Comparison of ENCODE assay signal across 13 cellular contexts in the genomic region with DNA sequence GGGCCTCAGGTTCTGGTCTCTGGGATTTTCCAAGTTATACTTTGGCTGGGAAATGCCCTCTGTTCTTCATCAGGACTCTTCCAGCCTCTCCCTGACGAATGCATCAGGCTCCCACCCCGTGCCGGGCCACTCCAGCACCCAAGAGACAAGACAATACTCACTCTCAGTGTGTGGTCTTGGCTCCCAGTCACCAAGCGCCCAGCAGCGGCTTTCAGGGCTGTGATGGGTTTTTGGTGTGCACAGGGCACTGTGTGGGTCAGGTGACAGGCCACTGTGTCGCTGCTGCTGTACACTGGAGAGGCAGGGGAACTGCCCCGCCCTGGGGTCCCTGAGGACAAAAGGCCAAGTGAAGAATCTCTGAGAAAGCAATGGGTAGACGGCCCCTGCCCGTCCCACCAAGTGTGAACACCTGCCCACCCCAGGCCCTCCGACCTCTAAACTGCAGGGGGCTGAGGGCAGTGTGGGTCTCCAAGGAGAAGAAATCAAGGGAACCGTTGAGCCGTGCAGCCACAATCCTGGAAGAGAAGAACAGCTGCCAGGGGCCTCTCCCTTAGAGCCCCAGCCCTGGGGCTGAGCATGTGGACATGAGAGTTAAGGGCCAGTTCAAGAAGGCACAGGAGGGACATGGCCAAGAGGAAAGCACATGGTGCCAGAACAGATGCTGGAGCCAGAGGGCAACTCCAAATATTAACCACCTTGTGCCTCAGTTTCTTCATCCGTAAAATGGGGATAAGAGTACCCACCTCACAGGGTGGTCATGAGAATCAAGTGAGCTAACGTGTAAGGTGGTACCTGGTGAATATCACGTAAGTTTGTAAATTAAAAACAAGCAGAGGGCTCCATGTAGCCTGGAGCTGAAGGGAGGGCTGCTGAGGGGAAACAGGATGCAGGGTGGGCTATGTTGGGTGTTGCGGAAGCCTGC. TPM values are rescaled to one million over a fixed set of nuclear protein-coding genes. Genes with fewer than 3 reads are reported as not detected.
DNase-seq lines count a peak whose midpoint lies in the region; ATAC-seq and TF ChIP-seq lines count a peak whose summit lies in the region.
"Had no signal": no experiment of that assay in that cellular context is flagged by ENCODE, and none has a peak within 500 bp of the region (broad histone marks: within the 10 kb centered on the region; RNA-seq: fewer than 3 reads in every experiment).

No MANE protein-coding gene starts in this region.

- no peak overlapping the region for H3K4me3 ChIP-seq in CD8-positive, alpha-beta memory T cell (ENCODE audit: low read length)

- H3K9me3 ChIP-seq in CD8-positive, alpha-beta memory T cell (ENCODE audit: low read length), result no peaks in the 10 kb centered on the region

- POLR2A ChIA-PET in CD8-positive, alpha-beta memory T cell (lab: Charles Lee), result no interaction called here

- intact Hi-C loops in posterior vena cava (cut with DNase I), result no loop called here

- H3K4me1 ChIP-seq in CD8-positive, alpha-beta memory T cell (ENCODE audit: insufficient read depth, low read length), result no peaks in the 10 kb centered on the region
- H3K4me1 ChIP-seq: parathyroid adenoma had no signal

- peaks cover 26% of the 10 kb centered on the region for H3K36me3 ChIP-seq in CD8-positive, alpha-beta memory T cell (ENCODE audit: insufficient read depth, low read length)

- CTCF ChIA-PET in CD8-positive, alpha-beta memory T cell (lab: Charles Lee), result no interaction called here

- peaks cover 0 to 77% (median 2%) of the 10 kb centered on the region in 3 donors for H3K36me3 Mint-ChIP-seq in CD8-positive, alpha-beta memory T cell
- H3K36me3 Mint-ChIP-seq in HFFc6 (ENCODE audit: low read depth), result peaks cover 17% of the 10 kb centered on the region

- no peak for DNase-seq in CD8-positive, alpha-beta memory T cell
- DNase-seq in HFFc6 (no peak), germinal center (ENCODE audit: low spot score) (peak; percentile 2), posterior vena cava (ENCODE audit: low spot score) (peak; percentile 75), inferior parietal cortex (ENCODE audit: extremely low spot score) (no peak), NCI-H1930 (lab: John Stamatoyannopoulos, UW) (no peak), SW480 (ENCODE audit: low spot score) (no peak)
- DNase-seq: NCI-H2081 treated with DMSO at 0.1 percent for 48 hours had no signal

- H3K9me3 Mint-ChIP-seq in CD8-positive, alpha-beta memory T cell, result no peaks in the 10 kb centered on the region
- H3K9me3 Mint-ChIP-seq in HFFc6, result no peaks in the 10 kb centered on the region
- H3K9me3 Mint-ChIP-seq: central memory CD8-positive, alpha-beta T cell; mesothelial cell of epicardium had no signal

- H3K4me1 Mint-ChIP-seq in CD8-positive, alpha-beta memory T cell, result no peaks in the 10 kb centered on the region
- no peaks in the 10 kb centered on the region for H3K4me1 Mint-ChIP-seq in HFFc6 (ENCODE audit: low read depth)
- H3K4me1 Mint-ChIP-seq: central memory CD8-positive, alpha-beta T cell; mesothelial cell of epicardium had no signal

- no peak overlapping the region for H3K4me3 Mint-ChIP-seq in CD8-positive, alpha-beta memory T cell
- no peak overlapping the region for H3K4me3 Mint-ChIP-seq in HFFc6
- H3K4me3 Mint-ChIP-seq: central memory CD8-positive, alpha-beta T cell; mesothelial cell of epicardium; WTC11 had no signal

- ATAC-seq in HG03175 (IDR thresholded peaks at IDR 0.05; ENCODE audit: unreplicated experiment), result no peak

- peak overlapping the region in 5 of 8 donors; percentile 12 to 89 (median 38) for H3K27ac Mint-ChIP-seq in CD8-positive, alpha-beta memory T cell
- H3K27ac Mint-ChIP-seq in HFFc6, result peak overlapping the region; percentile 24
- H3K27ac Mint-ChIP-seq: WTC11 had no signal

- no peak for TF ChIP-seq CTCF in HFFc6 (IDR thresholded peaks at IDR 0.05)

- no peak overlapping the region for H3K27ac ChIP-seq in CD8-positive, alpha-beta memory T cell (ENCODE audit: low read depth, low read length)
- H3K27ac ChIP-seq: parathyroid adenoma had no signal

- H3K27me3 Mint-ChIP-seq in CD8-positive, alpha-beta memory T cell, result no peaks in the 10 kb centered on the region
- peaks cover 19% of the 10 kb centered on the region for H3K27me3 Mint-ChIP-seq in HFFc6 (ENCODE audit: insufficient read depth)
- H3K27me3 Mint-ChIP-seq: central memory CD8-positive, alpha-beta T cell had no signal

- H3K27me3 ChIP-seq in CD8-positive, alpha-beta memory T cell (ENCODE audit: insufficient read depth, low read length, poor library complexity, severe bottlenecking), result no peaks in the 10 kb centered on the region

RNA-seq across cellular contexts. Expression of gene PTPN23, which starts 34.1 kb away (rescaled TPM):
- total RNA-seq in CD8-positive, alpha-beta memory T cell, result 10 to 100 TPM; 30.5 to 36.1 TPM
- 4.4 TPM for polyA plus RNA-seq in CD8-positive, alpha-beta memory T cell
- total RNA-seq in HFFc6 (2021; fragmentation: NEBNext Ultra II Directional; extraction: Animal tissue kit (Norgen Biotek cat#: 25700)), result 10 to 100 TPM; 43.1 to 50.0 (median 48.6) TPM
- 10 to 100 TPM; 30.8 to 32.4 TPM for total RNA-seq in posterior vena cava

Comparison
In these comparisons a context has a peak if more than half of its experiments do, and no peak if none do; other contexts are left out.
1. DNase-seq: peak in germinal center (single experiment) and posterior vena cava (single experiment); none in CD8-positive, alpha-beta memory T cell (0 of 5), HFFc6 (single experiment), inferior parietal cortex (single experiment), NCI-H1930 (0 of 2) and SW480 (single experiment).